Comparison of ENCODE assay signal across 8 cellular contexts in the genomic region with DNA sequence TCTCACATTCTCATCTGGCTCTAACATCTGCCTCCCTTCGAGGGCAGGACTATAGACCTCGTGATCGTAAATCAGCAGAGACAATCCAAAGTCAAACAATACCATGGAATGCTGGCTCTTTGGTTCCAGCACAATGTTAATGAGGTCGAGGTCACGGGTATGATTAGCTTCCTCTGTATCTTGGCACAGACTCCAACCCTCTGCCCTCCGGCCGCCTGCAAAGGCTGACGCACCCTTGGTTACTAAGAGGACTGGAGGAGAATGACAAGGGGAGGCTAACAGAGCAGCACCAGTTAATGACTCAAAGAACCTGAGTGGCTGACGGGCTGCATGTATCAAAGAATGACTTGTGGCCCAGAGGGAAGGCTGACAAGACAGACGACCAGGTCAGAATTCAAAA. TPM values are rescaled to one million over a fixed set of nuclear protein-coding genes. Genes with fewer than 3 reads are reported as not detected.
A peak's percentile ranks its signal among the peaks of the same experiment; 100 is the strongest.
DNase-seq lines count a peak whose midpoint lies in the region; ATAC-seq and TF ChIP-seq lines count a peak whose summit lies in the region.

No MANE protein-coding gene starts in this region.

- no peak overlapping the region for H3K27ac Mint-ChIP-seq in stimulated activated naive CD8-positive, alpha-beta T cell treated with anti-CD3 and anti-CD28 coated beads, Interleukin-15, amount 100 ng/mL, for 72 hours

- intact Hi-C loops in body of pancreas (cut with DNase I) = no loop called here
- intact Hi-C loops in tibial artery (cut with DNase I; ENCODE audit: low total_unique reads) = no loop called here

- H3K36me3 ChIP-seq in HUES48 (ENCODE audit: control insufficient read depth, insufficient read depth, low read length) = peaks cover 12% of the 10 kb centered on the region
- H3K36me3 ChIP-seq in body of pancreas (replicated peaks in 1 of 2; ENCODE audit: insufficient read depth in 1 of 2, low read depth in 2 of 2) = no peaks in the 10 kb centered on the region
- H3K36me3 ChIP-seq in kidney epithelial cell (ENCODE audit: control insufficient read depth, insufficient read depth, low read length) = no peaks in the 10 kb centered on the region
- peaks cover 0 to under 1% (median 0%) of the 10 kb centered on the region in 3 donors for H3K36me3 ChIP-seq in tibial artery

- no peak overlapping the region for H3K4me3 ChIP-seq in HUES48 (ENCODE audit: low read depth, low read length)
- no peak overlapping the region for H3K4me3 ChIP-seq in body of pancreas
- H3K4me3 ChIP-seq in kidney epithelial cell (ENCODE audit: low read depth, low read length) = no peak overlapping the region
- no peak overlapping the region for H3K4me3 ChIP-seq in tibial artery

- H3K4me1 Mint-ChIP-seq in stimulated activated naive CD8-positive, alpha-beta T cell treated with anti-CD3 and anti-CD28 coated beads, Interleukin-15, amount 100 ng/mL, for 72 hours = no peaks in the 10 kb centered on the region

- H3K27me3 Mint-ChIP-seq in stimulated activated naive CD8-positive, alpha-beta T cell treated with anti-CD3 and anti-CD28 coated beads, Interleukin-15, amount 100 ng/mL, for 72 hours = peaks cover 33% of the 10 kb centered on the region

- H3K9me3 ChIP-seq in HUES48 (ENCODE audit: control insufficient read depth, insufficient read depth, low read length) = no peaks in the 10 kb centered on the region
- H3K9me3 ChIP-seq in body of pancreas = no peaks in the 10 kb centered on the region
- H3K9me3 ChIP-seq in tibial artery = no peaks in the 10 kb centered on the region

- H3K9me3 Mint-ChIP-seq in stimulated activated naive CD8-positive, alpha-beta T cell treated with anti-CD3 and anti-CD28 coated beads, Interleukin-15, amount 100 ng/mL, for 72 hours = no peaks in the 10 kb centered on the region

- no peak for TF ChIP-seq POLR2A in body of pancreas (IDR thresholded peaks at IDR 0.05)

- H3K4me1 ChIP-seq in HUES48 (ENCODE audit: control insufficient read depth, insufficient read depth, low read length) = peaks cover 30% of the 10 kb centered on the region
- H3K4me1 ChIP-seq in body of pancreas = peaks cover 53% of the 10 kb centered on the region
- peaks cover 0 to 95% (median 56%) of the 10 kb centered on the region in 4 donors for H3K4me1 ChIP-seq in tibial artery

- no peak overlapping the region for H3K4me3 Mint-ChIP-seq in stimulated activated naive CD8-positive, alpha-beta T cell treated with anti-CD3 and anti-CD28 coated beads, Interleukin-15, amount 100 ng/mL, for 72 hours

- TF ChIP-seq CTCF in body of pancreas (IDR thresholded peaks at IDR 0.05) (no peak), kidney epithelial cell (IDR thresholded peaks at IDR 0.05; ENCODE audit: insufficient read depth, low read length, poor library complexity, severe bottlenecking) (no peak), tibial artery (IDR thresholded peaks at IDR 0.05) (no peak)

- H3K27ac ChIP-seq in HUES48 (ENCODE audit: low read depth, low read length) (peak overlapping the region; percentile 11), body of pancreas (peak overlapping the region; percentile 37 to 71 (median 61)), tibial artery (peak overlapping the region; percentile 34 to 43)

- ATAC-seq in body of pancreas (peak; percentile 95), HG03135 (IDR thresholded peaks at IDR 0.05; ENCODE audit: unreplicated experiment) (no peak), GM19397 (IDR thresholded peaks at IDR 0.05; ENCODE audit: unreplicated experiment) (no peak)
- ATAC-seq in stimulated activated naive CD8-positive, alpha-beta T cell treated with anti-CD3 and anti-CD28 coated beads, Interleukin-15, amount 100 ng/mL, for 72 hours = no peak

- WGBS in body of pancreas, 2 donors = 21 to 23% methylated on average over 10 of the region's 10 CpGs

- H3K27me3 ChIP-seq in HUES48 (ENCODE audit: control insufficient read depth, insufficient read depth, low read length) (no peaks in the 10 kb centered on the region), body of pancreas (no peaks in the 10 kb centered on the region), kidney epithelial cell (ENCODE audit: control insufficient read depth, insufficient read depth, low read length) (no peaks in the 10 kb centered on the region), tibial artery (no peaks in the 10 kb centered on the region)

- peak; percentile 80 to 90 (median 86) for DNase-seq in body of pancreas
- DNase-seq in kidney epithelial cell (ENCODE audit: low read depth) = peak; percentile 94
- peak; percentile 55 to 77 for DNase-seq in tibial artery
- no peak for DNase-seq in DMS114 treated with DMSO at 0.1 percent for 48 hours (lab: John Stamatoyannopoulos, UW; ENCODE audit: unreplicated experiment)
- no peak for DNase-seq in stimulated activated naive CD8-positive, alpha-beta T cell treated with anti-CD3 and anti-CD28 coated beads, Interleukin-15, amount 100 ng/mL, for 72 hours

- no peak overlapping the region for H3K9ac ChIP-seq in HUES48 (ENCODE audit: low read depth, low read length)

RNA-seq across cellular contexts. Expression of gene LHFPL2, which starts 10.1 kb away (rescaled TPM):
- 10 to 100 TPM; 15.5 to 18.7 TPM for total RNA-seq in body of pancreas
- total RNA-seq in kidney epithelial cell = 33.1 and 39.0 TPM in 2 replicates

Comparison
In these comparisons a context has a peak if more than half of its experiments do, and no peak if none do; other contexts are left out.
1. H3K27ac ChIP-seq: peak in every context shown above with its lines; median percentile 61 in body of pancreas; 38 in tibial artery; 11 in HUES48.
2. DNase-seq: peak in body of pancreas (4 of 4), kidney epithelial cell (single experiment) and tibial artery (2 of 2); none in DMS114 treated with DMSO at 0.1 percent for 48 hours (single experiment) and stimulated activated naive CD8-positive, alpha-beta T cell treated with anti-CD3 and anti-CD28 coated beads, Interleukin-15, amount 100 ng/mL, for 72 hours (0 of 2).